12 cellular contexts compared by ENCODE assay signal in the genomic region with DNA sequence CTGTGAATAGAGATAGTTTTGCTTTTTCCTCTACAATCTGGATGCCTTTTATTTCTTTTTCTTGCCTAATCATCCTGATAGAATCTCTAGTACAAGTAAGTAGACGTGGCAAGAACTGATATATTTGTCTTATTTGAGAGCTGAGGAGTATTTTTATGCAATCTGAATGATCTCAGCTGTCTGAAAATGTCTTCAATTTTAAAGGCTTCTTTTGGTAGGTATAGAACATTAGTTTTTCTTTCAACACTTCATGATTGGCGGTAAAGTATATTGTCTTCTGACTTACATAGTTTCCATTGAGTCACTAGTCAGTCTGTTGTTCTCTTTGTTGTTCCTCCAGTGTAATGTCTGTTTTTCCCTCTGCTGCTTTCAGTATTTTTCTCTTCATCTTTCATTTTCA. TPM values are rescaled to one million over a fixed set of nuclear protein-coding genes. Genes with fewer than 3 reads are reported as not detected.
A peak's percentile ranks its signal among the peaks of the same experiment; 100 is the strongest.
DNase-seq lines count a peak whose midpoint lies in the region; ATAC-seq, FAIRE-seq and TF ChIP-seq lines count a peak whose summit lies in the region.
"Had no signal": no experiment of that assay in that cellular context is flagged by ENCODE, and none has a peak within 500 bp of the region (broad histone marks: within the 10 kb centered on the region; RNA-seq: fewer than 3 reads in every experiment).

No MANE protein-coding gene starts in this region.

- FAIRE-seq in bronchial epithelial cell (lab: Jason Lieb, UNC), result no peak

- no peak for TF ChIP-seq EP300 in transverse colon (IDR thresholded peaks at IDR 0.05; ENCODE audit: low read depth)

- TF ChIP-seq POLR2A in transverse colon (IDR thresholded peaks at IDR 0.05), result no peak

- no peak overlapping the region for H3K4me3 ChIP-seq in bronchial epithelial cell (ENCODE audit: low read depth, low read length)
- no peak overlapping the region for H3K4me3 ChIP-seq in transverse colon
- H3K4me3 ChIP-seq: spleen had no signal

- TF ChIP-seq CTCF in bronchial epithelial cell (IDR thresholded peaks at IDR 0.05; ENCODE audit: insufficient read depth, low read length, severe bottlenecking), result no peak
- no peak for TF ChIP-seq CTCF in nephron progenitor cell (IDR thresholded peaks at IDR 0.05)
- TF ChIP-seq CTCF in transverse colon (IDR thresholded peaks at IDR 0.05), result no peak
- no peak for TF ChIP-seq CTCF in Calu3 (IDR thresholded peaks at IDR 0.05; ENCODE audit: unreplicated experiment)

- WGBS in transverse colon (ENCODE audit: low coverage in 1 of 2), 2 donors, result 70 to 81% methylated on average over 1 to 2 of the region's 2 CpGs

- H3K36me3 Mint-ChIP-seq in nephron progenitor cell (ENCODE audit: low read depth) (peaks cover 16% of the 10 kb centered on the region), Calu3 (ENCODE audit: insufficient read depth, unreplicated experiment) (no peaks in the 10 kb centered on the region)

- H3K27ac Mint-ChIP-seq in nephron progenitor cell, result peak overlapping the region; percentile 72
- no peak overlapping the region for H3K27ac Mint-ChIP-seq in Calu3 (ENCODE audit: unreplicated experiment)

- peak; percentile 78 for ATAC-seq in activated CD4-positive, CD25-positive, alpha-beta regulatory T cell treated with anti-CD3 and anti-CD28 coated beads, Interleukin-2, amount 50 U/mL, for 24 hours

- no peak overlapping the region for H3K4me3 Mint-ChIP-seq in nephron progenitor cell
- H3K4me3 Mint-ChIP-seq in Calu3 (ENCODE audit: low read depth, unreplicated experiment), result no peak overlapping the region

- in situ Hi-C loops in transverse colon (cut with MboI; ENCODE audit: low pct_ligation_motif_present in 1 of 4, low pct_unique_long_range_greater_than_20kb in 1 of 4, low sequenced_read_pairs in 3 of 4), result no loop called here

- H3K27ac ChIP-seq in transverse colon, result no peak overlapping the region

- H3K4me1 Mint-ChIP-seq in nephron progenitor cell, result peaks cover 17% of the 10 kb centered on the region
- peaks cover 8% of the 10 kb centered on the region for H3K4me1 Mint-ChIP-seq in Calu3 (ENCODE audit: low read depth, unreplicated experiment)

- CTCF ChIA-PET in Calu3 (lab: Charles Lee), result no interaction called here

- no peaks in the 10 kb centered on the region for H3K36me3 ChIP-seq in bronchial epithelial cell (ENCODE audit: control insufficient read depth, insufficient read depth, low read length)
- no peaks in the 10 kb centered on the region for H3K36me3 ChIP-seq in transverse colon

- H3K9me3 ChIP-seq in transverse colon, result no peaks in the 10 kb centered on the region
- H3K9me3 ChIP-seq: spleen had no signal

- no peak for DNase-seq in activated CD4-positive, CD25-positive, alpha-beta regulatory T cell treated with anti-CD3 and anti-CD28 coated beads, Interleukin-2, amount 50 U/mL, for 72 hours
- DNase-seq in OCI-M1 (lab: John Stamatoyannopoulos, UW) (peak; percentile 65), bronchial epithelial cell (ENCODE audit: low read depth) (peak; percentile 9), nephron progenitor cell (no peak), transverse colon (no peak), Calu3 (no peak)
- DNase-seq in stimulated activated CD4-positive, alpha-beta T cell treated with anti-CD3 and anti-CD28 coated beads, Interleukin-2, amount 100 ng/mL, for 24 hours, result no peak
- DNase-seq: 8988T; anterior cingulate cortex; spleen; stimulated activated CD8-positive, alpha-beta memory T cell treated with anti-CD3 and anti-CD28 coated beads, Interleukin-4, amount 100 ng/mL, for 48 hours had no signal

- peaks cover 0 to 40% (median 5%) of the 10 kb centered on the region in 4 donors for H3K4me1 ChIP-seq in transverse colon

- intact Hi-C loops in transverse colon (cut with DNase I; ENCODE audit: low total_unique reads) (no loop called here), Calu3 (cut with micrococcal nuclease; ENCODE audit: unreplicated experiment) (no loop called here)

- no peaks in the 10 kb centered on the region for H3K27me3 ChIP-seq in bronchial epithelial cell (ENCODE audit: control insufficient read depth, insufficient read depth, low read length)
- H3K27me3 ChIP-seq in transverse colon, result no peaks in the 10 kb centered on the region
- H3K27me3 ChIP-seq: spleen had no signal

- no TSS peak for BruUV-seq in Calu3 (replicated peaks; lab: Mats Ljungman, UMichigan)

- no peaks in the 10 kb centered on the region for H3K9me3 Mint-ChIP-seq in nephron progenitor cell
- H3K9me3 Mint-ChIP-seq in Calu3 (ENCODE audit: low read depth, unreplicated experiment), result no peaks in the 10 kb centered on the region

- no peaks in the 10 kb centered on the region for H3K27me3 Mint-ChIP-seq in nephron progenitor cell (ENCODE audit: low read depth, poor library complexity)
- H3K27me3 Mint-ChIP-seq in Calu3 (ENCODE audit: unreplicated experiment), result no peaks in the 10 kb centered on the region

RNA-seq across cellular contexts. Expression of a gene that starts 31.3 kb away (rescaled TPM):
- total RNA-seq in bronchial epithelial cell (21.1 and 24.0 TPM in 2 replicates), transverse colon (10 to 100 TPM; 12.3 to 33.2 (median 27.6) TPM), Calu3 (2022) (26.4 and 29.4 TPM in 2 replicates)

Comparison
In these comparisons a context has a peak if more than half of its experiments do, and no peak if none do; other contexts are left out.
1. DNase-seq: peak in OCI-M1 (single experiment) and bronchial epithelial cell (single experiment); none in activated CD4-positive, CD25-positive, alpha-beta regulatory T cell treated with anti-CD3 and anti-CD28 coated beads, Interleukin-2, amount 50 U/mL, for 72 hours (single experiment), nephron progenitor cell (single experiment), transverse colon (single experiment), stimulated activated CD4-positive, alpha-beta T cell treated with anti-CD3 and anti-CD28 coated beads, Interleukin-2, amount 100 ng/mL, for 24 hours (0 of 2) and Calu3 (single experiment).